10 cellular contexts compared by ENCODE assay signal in genomic region chr4:1300466-1301455, GRCh38. TPM values are rescaled to one million over a fixed set of nuclear protein-coding genes. Genes with fewer than 3 reads are reported as not detected.
DNase-seq lines count a peak whose midpoint lies in the region; ATAC-seq, FAIRE-seq and TF ChIP-seq lines count a peak whose summit lies in the region.
"Had no signal": no experiment of that assay in that cellular context is flagged by ENCODE, and none has a peak within 500 bp of the region (broad histone marks: within the 10 kb centered on the region; RNA-seq: fewer than 3 reads in every experiment).

No MANE protein-coding gene starts in this region.

- TF ChIP-seq EP300 in transverse colon (IDR thresholded peaks at IDR 0.05; ENCODE audit: low read depth), result no peak

- peaks cover 30% of the 10 kb centered on the region for H3K36me3 Mint-ChIP-seq in activated T-cell treated with anti-CD3 and anti-CD28 coated beads, Interleukin-2, amount 50 U/mL, for 4 hours (ENCODE audit: insufficient read depth)
- peaks cover 7% of the 10 kb centered on the region for H3K36me3 Mint-ChIP-seq in astrocyte (ENCODE audit: low read depth, unreplicated experiment)

- H3K27ac ChIP-seq in astrocyte (ENCODE audit: low read depth, low read length), result peak overlapping the region; percentile 17
- H3K27ac ChIP-seq in left lung, result peak overlapping the region; percentile 35 to 94
- peak overlapping the region; percentile 17 to 62 (median 34) for H3K27ac ChIP-seq in transverse colon
- H3K27ac ChIP-seq: C4-2B had no signal

- H2AFZ ChIP-seq in astrocyte (ENCODE audit: low read depth, low read length), result no peak overlapping the region

- TF ChIP-seq POLR2A in transverse colon (IDR thresholded peaks at IDR 0.05) (no peak), GM18505 (IDR thresholded peaks at IDR 0.05; ENCODE audit: borderline replicate concordance, extremely low read depth, insufficient read depth, insufficient read length) (no peak)

- DNase-seq in activated T-cell treated with anti-CD3 and anti-CD28 coated beads, Interleukin-2, amount 50 U/mL, for 4 hours, result peak; percentile 18
- DNase-seq in activated T-cell treated with anti-CD3 and anti-CD28 coated beads for 4 hours, result no peak
- peak; percentile 51 for DNase-seq in astrocyte (ENCODE audit: low read depth)
- DNase-seq in left lung, result peak; percentile 85 to 89
- peak; percentile 54 for DNase-seq in transverse colon
- DNase-seq in NCI-H748 (lab: John Stamatoyannopoulos, UW; ENCODE audit: unreplicated experiment), result no peak
- DNase-seq in SW480 (ENCODE audit: low spot score), result no peak

- no peaks in the 10 kb centered on the region for H3K9me3 Mint-ChIP-seq in activated T-cell treated with anti-CD3 and anti-CD28 coated beads, Interleukin-2, amount 50 U/mL, for 4 hours
- H3K9me3 Mint-ChIP-seq in astrocyte (ENCODE audit: unreplicated experiment), result no peaks in the 10 kb centered on the region
- H3K9me3 Mint-ChIP-seq: IgD-negative memory B cell had no signal

- peaks cover 42% of the 10 kb centered on the region for H3K4me1 Mint-ChIP-seq in activated T-cell treated with anti-CD3 and anti-CD28 coated beads, Interleukin-2, amount 50 U/mL, for 4 hours (ENCODE audit: low read depth)
- H3K4me1 Mint-ChIP-seq in astrocyte (ENCODE audit: low read depth, unreplicated experiment), result peaks cover 27% of the 10 kb centered on the region

- no peaks in the 10 kb centered on the region for H3K27me3 Mint-ChIP-seq in activated T-cell treated with anti-CD3 and anti-CD28 coated beads, Interleukin-2, amount 50 U/mL, for 4 hours (ENCODE audit: low read depth)
- no peaks in the 10 kb centered on the region for H3K27me3 Mint-ChIP-seq in astrocyte (ENCODE audit: low read depth, unreplicated experiment)
- H3K27me3 Mint-ChIP-seq: IgD-negative memory B cell had no signal

- peak; percentile 57 to 77 for ATAC-seq in activated T-cell treated with anti-CD3 and anti-CD28 coated beads, Interleukin-2, amount 50 U/mL, for 4 hours
- peak; percentile 73 for ATAC-seq in left lung
- ATAC-seq in GM18505 (IDR thresholded peaks at IDR 0.05; ENCODE audit: unreplicated experiment), result no peak

- H3K27ac Mint-ChIP-seq in astrocyte (ENCODE audit: unreplicated experiment), result peak overlapping the region; percentile 77

- H3K36me3 ChIP-seq in astrocyte (ENCODE audit: insufficient read depth, low read length), result peaks cover 8% of the 10 kb centered on the region
- H3K36me3 ChIP-seq in left lung, result peaks cover 0 to 60% of the 10 kb centered on the region in 2 donors
- H3K36me3 ChIP-seq in transverse colon, result peaks cover 0 to 22% (median 0%) of the 10 kb centered on the region in 4 donors

- no peak overlapping the region for H3K4me2 ChIP-seq in astrocyte (ENCODE audit: low read length)

- in situ Hi-C loops in transverse colon (cut with MboI; ENCODE audit: low pct_ligation_motif_present in 1 of 4, low pct_unique_long_range_greater_than_20kb in 1 of 4, low sequenced_read_pairs in 3 of 4), result no loop called here

- H3K79me2 ChIP-seq in astrocyte (ENCODE audit: insufficient read depth, low read length), result peaks cover 94% of the 10 kb centered on the region

- H3K27me3 ChIP-seq in astrocyte (ENCODE audit: insufficient read depth, low read length), result no peaks in the 10 kb centered on the region
- H3K27me3 ChIP-seq in left lung, result no peaks in the 10 kb centered on the region
- H3K27me3 ChIP-seq in transverse colon, result no peaks in the 10 kb centered on the region

- no peaks in the 10 kb centered on the region for H3K9me3 ChIP-seq in astrocyte (ENCODE audit: insufficient read depth, low read depth, low read length)
- no peaks in the 10 kb centered on the region for H3K9me3 ChIP-seq in left lung
- H3K9me3 ChIP-seq in transverse colon, result no peaks in the 10 kb centered on the region

- no peak for FAIRE-seq in astrocyte (lab: Jason Lieb, UNC)

- intact Hi-C loops in left lung (cut with DNase I) (no loop called here), transverse colon (cut with DNase I; ENCODE audit: low total_unique reads) (no loop called here)

- 69 to 87% methylated on average over 13 to 40 of the region's 40 CpGs for WGBS in transverse colon (ENCODE audit: low coverage in 1 of 2), 2 donors

- H3K4me1 ChIP-seq in astrocyte (ENCODE audit: insufficient read depth, low read length), result peaks cover 7% of the 10 kb centered on the region
- peaks cover 0 to 48% of the 10 kb centered on the region in 2 donors for H3K4me1 ChIP-seq in left lung
- H3K4me1 ChIP-seq in transverse colon, result peaks cover 0 to 12% (median 3%) of the 10 kb centered on the region in 4 donors

- H3K9ac ChIP-seq in astrocyte (ENCODE audit: low read length), result peak overlapping the region; percentile 41

- TF ChIP-seq CTCF in astrocyte (IDR thresholded peaks at IDR 0.05; ENCODE audit: insufficient read depth, low read depth, low read length) (no peak), left lung (IDR thresholded peaks at IDR 0.05) (no peak), transverse colon (IDR thresholded peaks at IDR 0.05) (no peak)

- H3K4me3 ChIP-seq in astrocyte (ENCODE audit: insufficient read depth, low read depth, low read length) (no peak overlapping the region), left lung (no peak overlapping the region), transverse colon (no peak overlapping the region)

- peaks cover 77% of the 10 kb centered on the region for H4K20me1 ChIP-seq in astrocyte (ENCODE audit: insufficient read depth, low read length)

- no peak overlapping the region for H3K4me3 Mint-ChIP-seq in activated T-cell treated with anti-CD3 and anti-CD28 coated beads, Interleukin-2, amount 50 U/mL, for 4 hours
- H3K4me3 Mint-ChIP-seq in astrocyte (ENCODE audit: unreplicated experiment), result no peak overlapping the region

RNA-seq across cellular contexts. Expression of gene MAEA, which starts 11.1 kb away (rescaled TPM):
- 10 to 100 TPM; 61.9 to 66.9 (median 65.3) TPM for total RNA-seq in activated T-cell treated with anti-CD3 and anti-CD28 coated beads, Interleukin-2, amount 50 U/mL, for 4 hours
- total RNA-seq in astrocyte (73.3 and 79.3 TPM in 2 replicates), left lung (10 to 100 TPM; 43.8 to 56.3 TPM), transverse colon (100 to 1,000 TPM; 114 to 211 (median 168) TPM)

RNA-seq across cellular contexts. Expression of gene UVSSA, which starts 46.2 kb away (rescaled TPM):
- total RNA-seq in activated T-cell treated with anti-CD3 and anti-CD28 coated beads, Interleukin-2, amount 50 U/mL, for 4 hours, result 10 to 100 TPM; 17.2 to 20.5 (median 18.9) TPM
- total RNA-seq in astrocyte (14.2 and 14.8 TPM in 2 replicates), left lung (10 to 100 TPM; 33.0 to 36.6 TPM), transverse colon (100 to 1,000 TPM in 1 of 4 donors, 10 to 100 TPM in 3; 13.5 to 114 (median 34.2) TPM)

RNA-seq across cellular contexts. Expression of gene CTBP1, which starts 51.8 kb away (rescaled TPM):
- total RNA-seq in activated T-cell treated with anti-CD3 and anti-CD28 coated beads, Interleukin-2, amount 50 U/mL, for 4 hours, result 100 to 1,000 TPM; 166 to 186 (median 177) TPM
- total RNA-seq in astrocyte (115 and 136 TPM in 2 replicates), left lung (100 to 1,000 TPM; 146 to 167 TPM), transverse colon (100 to 1,000 TPM; 183 to 457 (median 243) TPM)

Comparison
In these comparisons a context has a peak if more than half of its experiments do, and no peak if none do; other contexts are left out.
1. DNase-seq: peak in activated T-cell treated with anti-CD3 and anti-CD28 coated beads, Interleukin-2, amount 50 U/mL, for 4 hours (single experiment), astrocyte (single experiment), left lung (2 of 2) and transverse colon (single experiment); none in activated T-cell treated with anti-CD3 and anti-CD28 coated beads for 4 hours (single experiment), NCI-H748 (single experiment) and SW480 (single experiment).
2. Peak in every context shown above with its lines, with median percentiles within 50 percentile points of each other: H3K27ac ChIP-seq.